16 cellular contexts compared by ENCODE assay signal in the genomic region with DNA sequence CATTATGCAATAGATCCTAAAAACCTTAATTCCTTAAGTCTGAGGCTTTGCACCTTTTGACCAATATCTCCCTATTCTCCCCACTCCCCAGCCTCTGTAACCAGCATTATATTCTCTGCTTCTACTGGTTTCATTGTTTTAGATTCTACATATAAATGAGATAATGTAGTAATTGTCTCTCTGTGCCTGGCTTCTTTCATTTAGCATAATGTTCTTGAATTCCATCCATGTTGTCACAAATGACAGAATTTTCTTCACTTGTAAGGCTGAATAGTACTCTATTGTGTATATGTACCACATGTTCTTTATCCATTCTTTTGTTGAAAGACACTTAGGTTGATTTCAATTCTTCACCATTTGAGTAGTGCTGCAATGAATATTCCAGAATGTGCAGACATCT.
DNase-seq lines count a peak whose midpoint lies in the region; TF ChIP-seq lines count a peak whose summit lies in the region.
"Had no signal": no experiment of that assay in that cellular context is flagged by ENCODE, and none has a peak within 500 bp of the region (broad histone marks: within the 10 kb centered on the region; RNA-seq: fewer than 3 reads in every experiment).

No MANE protein-coding gene starts in this region.

- H3K4me3 ChIP-seq in HAP-1, result no peak overlapping the region
- H3K4me3 ChIP-seq in dorsolateral prefrontal cortex, result peak overlapping the region in 2 of 59 donors; percentile 8 to 11
- no peak overlapping the region for H3K4me3 ChIP-seq in colonic mucosa
- H3K4me3 ChIP-seq in sigmoid colon, result no peak overlapping the region
- H3K4me3 ChIP-seq in spleen, result no peak overlapping the region
- H3K4me3 ChIP-seq: BLaER1 treated with 17β-estradiol and CSF1 and Interleukin-3, amounts not matched to agents 10 nM and 100 nM; GM23338 had no signal

- TF ChIP-seq EP300 in sigmoid colon (IDR thresholded peaks at IDR 0.05), result no peak

- H3K36me3 ChIP-seq in HAP-1 (replicated peaks) (no peaks in the 10 kb centered on the region), colonic mucosa (no peaks in the 10 kb centered on the region), sigmoid colon (no peaks in the 10 kb centered on the region), spleen (no peaks in the 10 kb centered on the region)
- H3K36me3 ChIP-seq: BLaER1 treated with 17β-estradiol and CSF1 and Interleukin-3, amounts not matched to agents 10 nM and 100 nM had no signal

- TF ChIP-seq POLR2A in sigmoid colon (IDR thresholded peaks at IDR 0.05) (no peak), spleen (IDR thresholded peaks at IDR 0.05) (no peak)

- peaks cover 2% of the 10 kb centered on the region for H3K9me3 ChIP-seq in HAP-1
- H3K9me3 ChIP-seq in colonic mucosa, result no peaks in the 10 kb centered on the region
- H3K9me3 ChIP-seq in sigmoid colon, result no peaks in the 10 kb centered on the region
- no peaks in the 10 kb centered on the region for H3K9me3 ChIP-seq in spleen

- H3K27me3 ChIP-seq in HAP-1 (ENCODE audit: low read depth) (no peaks in the 10 kb centered on the region), dorsolateral prefrontal cortex (peaks cover 0 to 16% (median 0%) of the 10 kb centered on the region in 45 donors), colonic mucosa (no peaks in the 10 kb centered on the region), sigmoid colon (no peaks in the 10 kb centered on the region), spleen (replicated peaks in 1 of 7) (no peaks in the 10 kb centered on the region)

- intact Hi-C loops in dorsolateral prefrontal cortex (cut with DNase I) (no loop called here), colonic mucosa (cut with DNase I) (no loop called here), sigmoid colon (cut with DNase I) (no loop called here), spleen (cut with DNase I; ENCODE audit: low total_unique reads) (no loop called here)

- peaks cover 12% of the 10 kb centered on the region for H3K4me1 ChIP-seq in HAP-1
- H3K4me1 ChIP-seq in colonic mucosa, result no peaks in the 10 kb centered on the region
- no peaks in the 10 kb centered on the region for H3K4me1 ChIP-seq in sigmoid colon
- no peaks in the 10 kb centered on the region for H3K4me1 ChIP-seq in spleen
- H3K4me1 ChIP-seq: BLaER1 treated with 17β-estradiol and CSF1 and Interleukin-3, amounts not matched to agents 10 nM and 100 nM had no signal

- no peak overlapping the region for H3K9ac ChIP-seq in colonic mucosa (ENCODE audit: low read depth in 2 of 2, low read length in 2 of 2)
- H3K9ac ChIP-seq: BLaER1 treated with 17β-estradiol and CSF1 and Interleukin-3, amounts not matched to agents 10 nM and 100 nM had no signal

- peak in 1 of 56 donors; percentile 17 for TF ChIP-seq CTCF in dorsolateral prefrontal cortex (IDR thresholded peaks at IDR 0.05 in 54 of 56, conservative IDR thresholded peaks at IDR 0.05 in 2 of 56; ENCODE audit: low read depth in 1 of 56, partially characterized antibody in 56 of 56)
- no peak for TF ChIP-seq CTCF in colonic mucosa (IDR thresholded peaks at IDR 0.05)
- TF ChIP-seq CTCF in sigmoid colon (IDR thresholded peaks at IDR 0.05), result no peak
- no peak for TF ChIP-seq CTCF in spleen (IDR thresholded peaks at IDR 0.05 in 8 of 11, conservative IDR thresholded peaks at IDR 0.05 in 3 of 11)

- in situ Hi-C loops in HAP-1 (cut with MboI; ENCODE audit: low sequenced_read_pairs), result no loop called here

- DNase-seq in HAP-1 (ENCODE audit: low spot score in 2 of 2) (peak; percentile 43 to 89), dorsolateral prefrontal cortex (no peak), medulla oblongata (ENCODE audit: extremely low spot score) (peak; percentile 33), substantia nigra (lab: John Stamatoyannopoulos, UW) (peak in 1 of 49 donors; percentile 1), colonic mucosa (no peak), sigmoid colon (no peak), NCI-H82 (lab: John Stamatoyannopoulos, UW) (no peak), spleen (no peak)
- DNase-seq: 8988T; AML-193; Calu3; CD4-positive, CD25-positive, alpha-beta regulatory T cell; DMS 273 treated with DMSO at 0.1 percent for 48 hours; H7 had no signal

- H3K27ac ChIP-seq in dorsolateral prefrontal cortex (peak overlapping the region in 50 of 59 donors; percentile 0 to 91 (median 74)), substantia nigra (ENCODE audit: low read depth, low read length, poor library complexity, severe bottlenecking) (peak overlapping the region; percentile 49), colonic mucosa (no peak overlapping the region), sigmoid colon (no peak overlapping the region), spleen (no peak overlapping the region)
- H3K27ac ChIP-seq: BLaER1 treated with 17β-estradiol and CSF1 and Interleukin-3, amounts not matched to agents 10 nM and 100 nM had no signal

Comparison
In these comparisons a context has a peak if more than half of its experiments do, and no peak if none do; other contexts are left out.
1. DNase-seq: peak in HAP-1 (2 of 2) and medulla oblongata (single experiment); none in dorsolateral prefrontal cortex (0 of 10), colonic mucosa (single experiment), sigmoid colon (single experiment), NCI-H82 (single experiment) and spleen (single experiment).
2. H3K27ac ChIP-seq: peak in dorsolateral prefrontal cortex (50 of 59) and substantia nigra (single experiment); none in colonic mucosa (single experiment), sigmoid colon (0 of 4) and spleen (0 of 8).